In genomic region chr13:28744091-28744536, GRCh38 we compare ENCODE assay signal across 12 cellular contexts. TPM values are rescaled to one million over a fixed set of nuclear protein-coding genes. Genes with fewer than 3 reads are reported as not detected.
DNase-seq lines count a peak whose midpoint lies in the region; ATAC-seq, FAIRE-seq and TF ChIP-seq lines count a peak whose summit lies in the region.
"Had no signal": no experiment of that assay in that cellular context is flagged by ENCODE, and none has a peak within 500 bp of the region (broad histone marks: within the 10 kb centered on the region; RNA-seq: fewer than 3 reads in every experiment).

No MANE protein-coding gene starts in this region.

- H3K4ac ChIP-seq in IMR-90 (ENCODE audit: low read depth, low read length): no peak overlapping the region

- in situ Hi-C loops in IMR-90 (cut with MboI; ENCODE audit: low sequenced_read_pairs): no loop called here

- H3K27me3 ChIP-seq in IMR-90 (ENCODE audit: control insufficient read depth, insufficient read depth, low read length) (no peaks in the 10 kb centered on the region), bronchial epithelial cell (ENCODE audit: control insufficient read depth, insufficient read depth, low read length) (no peaks in the 10 kb centered on the region), Caco-2 (replicated peaks; ENCODE audit: control insufficient read depth, insufficient read depth, low read length) (no peaks in the 10 kb centered on the region)

- H2BK5ac ChIP-seq in IMR-90 (ENCODE audit: low read depth, low read length, poor library complexity, severe bottlenecking): peak overlapping the region; percentile 17

- POLR2A ChIA-PET in IMR-90 (lab: Charles Lee; ENCODE audit: unreplicated experiment): no interaction called here
- POLR2A ChIA-PET in Caco-2 (lab: Charles Lee): no interaction called here
- POLR2A ChIA-PET in naive thymus-derived CD8-positive, alpha-beta T cell (lab: Charles Lee): no interaction called here

- no TSS peak for BruUV-seq in IMR-90 (replicated peaks; lab: Mats Ljungman, UMichigan)
- BruUV-seq in Caco-2 (replicated peaks; lab: Mats Ljungman, UMichigan): no TSS peak

- H3K9ac ChIP-seq in IMR-90 (ENCODE audit: low read depth, low read length): no peak overlapping the region

- H3K36me3 ChIP-seq in IMR-90 (ENCODE audit: control insufficient read depth, insufficient read depth, low read length) (no peaks in the 10 kb centered on the region), bronchial epithelial cell (ENCODE audit: control insufficient read depth, insufficient read depth, low read length) (no peaks in the 10 kb centered on the region), Caco-2 (ENCODE audit: control insufficient read depth, insufficient read depth, low read length) (no peaks in the 10 kb centered on the region)

- no peak overlapping the region for H3K4me3 Mint-ChIP-seq in Caco-2 (ENCODE audit: unreplicated experiment)
- no peak overlapping the region for H3K4me3 Mint-ChIP-seq in naive thymus-derived CD8-positive, alpha-beta T cell
- H3K4me3 Mint-ChIP-seq: neural crest cell had no signal

- intact Hi-C loops in IMR-90 (cut with micrococcal nuclease): no loop called here
- intact Hi-C loops in Caco-2 (cut with micrococcal nuclease; ENCODE audit: unreplicated experiment): no loop called here

- H4K91ac ChIP-seq in IMR-90 (ENCODE audit: insufficient read depth, low read depth, low read length): no peak overlapping the region

- H2AFZ ChIP-seq in IMR-90 (replicated peaks; ENCODE audit: low read length, poor library complexity): no peak overlapping the region

- H3K79me1 ChIP-seq in IMR-90 (ENCODE audit: low read depth in 1 of 2, low read length in 2 of 2): no peaks in the 10 kb centered on the region

- no peaks in the 10 kb centered on the region for H3K36me3 Mint-ChIP-seq in Caco-2 (ENCODE audit: insufficient read depth, unreplicated experiment)
- no peaks in the 10 kb centered on the region for H3K36me3 Mint-ChIP-seq in naive thymus-derived CD8-positive, alpha-beta T cell

- no peaks in the 10 kb centered on the region for H4K20me1 ChIP-seq in IMR-90 (ENCODE audit: insufficient read depth, low read length)

- no peaks in the 10 kb centered on the region for H3K9me3 ChIP-seq in IMR-90 (ENCODE audit: control insufficient read depth, insufficient read depth, low read length)
- H3K9me3 ChIP-seq in Caco-2: no peaks in the 10 kb centered on the region

- H2AK5ac ChIP-seq in IMR-90 (ENCODE audit: low read depth, low read length): no peak overlapping the region

- no peak overlapping the region for H3K23ac ChIP-seq in IMR-90 (ENCODE audit: low read depth, low read length)

- H3K27ac ChIP-seq in IMR-90 (ENCODE audit: insufficient read depth, low read length): no peak overlapping the region

- FAIRE-seq in bronchial epithelial cell (lab: Jason Lieb, UNC): no peak

- H4K5ac ChIP-seq in IMR-90 (ENCODE audit: low read depth, low read length): no peak overlapping the region

- H3K4me3 ChIP-seq in IMR-90 (ENCODE audit: insufficient read depth, low read depth, low read length) (no peak overlapping the region), bronchial epithelial cell (ENCODE audit: low read depth, low read length) (no peak overlapping the region), Caco-2 (ENCODE audit: low read depth, low read length) (no peak overlapping the region)

- H3K27me3 Mint-ChIP-seq in Caco-2 (ENCODE audit: insufficient read depth, unreplicated experiment): no peaks in the 10 kb centered on the region
- H3K27me3 Mint-ChIP-seq in naive thymus-derived CD8-positive, alpha-beta T cell: peaks cover 0 to 7% (median 2%) of the 10 kb centered on the region in 5 donors

- ATAC-seq in IMR-90 (ENCODE audit: low read depth): peak; percentile 74
- no peak for ATAC-seq in naive thymus-derived CD8-positive, alpha-beta T cell

- H3K4me1 Mint-ChIP-seq in Caco-2 (ENCODE audit: low read depth, unreplicated experiment): no peaks in the 10 kb centered on the region
- peaks cover 0 to 1% (median 0%) of the 10 kb centered on the region in 4 donors for H3K4me1 Mint-ChIP-seq in naive thymus-derived CD8-positive, alpha-beta T cell
- H3K4me1 Mint-ChIP-seq: neural crest cell had no signal

- no peak overlapping the region for H3K14ac ChIP-seq in IMR-90 (replicated peaks; ENCODE audit: low read depth, low read length)

- DNase-seq in AG08395 (ENCODE audit: low spot score) (peak; percentile 45), IMR-90 (peak; percentile 80), bronchial epithelial cell (ENCODE audit: low read depth) (peak; percentile 28), iPS-NIHi11 (ENCODE audit: low spot score) (peak; percentile 23), NCI-H82 (lab: John Stamatoyannopoulos, UW) (no peak), Caco-2 (no peak), GM20000 (ENCODE audit: low spot score) (no peak)
- no peak for DNase-seq in naive thymus-derived CD8-positive, alpha-beta T cell
- DNase-seq: activated CD4-positive, alpha-beta T cell treated with anti-CD3 and anti-CD28 coated beads, Interleukin-2, amount 50 U/mL, for 4 hours; NCI-H1092; stimulated activated CD4-positive, alpha-beta T cell treated with anti-CD3 and anti-CD28 coated beads, Interleukin-4, amount 100 ng/mL, for 24 hours had no signal

- TF ChIP-seq RAD21 in IMR-90 (IDR thresholded peaks at IDR 0.05; ENCODE audit: low read length): no peak

- H4K8ac ChIP-seq in IMR-90 (ENCODE audit: low read depth in 2 of 2, low read length in 2 of 2): no peak overlapping the region

- H3K56ac ChIP-seq in IMR-90 (ENCODE audit: extremely low read depth, insufficient read depth, low read length): no peak overlapping the region

- H2AK9ac ChIP-seq in IMR-90 (replicated peaks; ENCODE audit: low read depth, low read length, poor library complexity): no peak overlapping the region

- H2BK20ac ChIP-seq in IMR-90 (ENCODE audit: low read depth, low read length): no peak overlapping the region

- H2BK15ac ChIP-seq in IMR-90 (ENCODE audit: low read depth, low read length): no peak overlapping the region

- peaks cover 3% of the 10 kb centered on the region for H3K9me3 Mint-ChIP-seq in Caco-2 (ENCODE audit: unreplicated experiment)
- peaks cover 0 to 3% (median 0%) of the 10 kb centered on the region in 9 donors for H3K9me3 Mint-ChIP-seq in naive thymus-derived CD8-positive, alpha-beta T cell
- H3K9me3 Mint-ChIP-seq: neural crest cell had no signal

- peak overlapping the region; percentile 61; the same call in 1 of the 2 replicates for H3K18ac ChIP-seq in IMR-90 (ENCODE audit: low read depth, low read length)

- TF ChIP-seq CTCF in IMR-90 (conservative IDR thresholded peaks at IDR 0.05; ENCODE audit: low read depth, low read length) (no peak), bronchial epithelial cell (IDR thresholded peaks at IDR 0.05; ENCODE audit: insufficient read depth, low read length, severe bottlenecking) (no peak), Caco-2 (IDR thresholded peaks at IDR 0.05; ENCODE audit: insufficient read depth in 1 of 2, low read depth in 1 of 2, low read length in 1 of 2, severe bottlenecking in 1 of 2, unreplicated experiment in 1 of 2) (no peak), GM20000 (IDR thresholded peaks at IDR 0.05; ENCODE audit: extremely low read depth, missing control alignments) (no peak)

- no peak overlapping the region for H2BK120ac ChIP-seq in IMR-90 (ENCODE audit: low read depth, low read length)

- CTCF ChIA-PET in IMR-90 (lab: Yijun Ruan, JAX) (interaction anchor here (0.7 kb wide), 1 partner anchor 690 kb away, joined by 3 read pairs; no protein-coding TSS in a partner anchor), Caco-2 (lab: Charles Lee) (no interaction called here)

- no peak overlapping the region for H3K27ac Mint-ChIP-seq in Caco-2 (ENCODE audit: unreplicated experiment)
- H3K27ac Mint-ChIP-seq in naive thymus-derived CD8-positive, alpha-beta T cell: no peak overlapping the region

- WGBS in IMR-90 (ENCODE audit: extremely low coverage in 2 of 2, insufficient read length in 1 of 2), 2 experiments: no CpG with 5 or more reads among the region's 6 CpGs

- dilution Hi-C loops in IMR-90 (cut with HindIII; ENCODE audit: low sequenced_read_pairs, unreplicated experiment): no loop called here

- TF ChIP-seq POLR2A in IMR-90 (IDR thresholded peaks at IDR 0.05; ENCODE audit: low read depth, low read length): no peak

- no peaks in the 10 kb centered on the region for H3K9me1 ChIP-seq in IMR-90 (ENCODE audit: insufficient read depth, low read length)

- peaks cover 3% of the 10 kb centered on the region; the same call in 1 of the 2 replicates for H3K4me1 ChIP-seq in IMR-90 (ENCODE audit: control insufficient read depth, insufficient read depth, low read length)
- H3K4me1 ChIP-seq in Caco-2: no peaks in the 10 kb centered on the region

- peak overlapping the region; percentile 9; the same call in 1 of the 2 replicates for H3K4me2 ChIP-seq in IMR-90 (ENCODE audit: low read depth, low read length)

TF ChIP-seq in IMR-90, 13 proteins besides CTCF, POLR2A, EP300 and RAD21:
- TF ChIP-seq FOS (IDR thresholded peaks at IDR 0.05; ENCODE audit: low read depth, low read length) (peak; percentile 82), BHLHE40 (IDR thresholded peaks at IDR 0.05; ENCODE audit: low read depth, low read length) (peak; percentile 73), SMC3 (IDR thresholded peaks at IDR 0.05; ENCODE audit: low read depth, low read length) (no peak), CEBPB (IDR thresholded peaks at IDR 0.05; ENCODE audit: low read depth, low read length) (peak; percentile 16; the same call in 1 of the 2 replicates)

RNA-seq across cellular contexts. Expression of gene SLC46A3, which starts 25.3 kb away (rescaled TPM):
- total RNA-seq in IMR-90 (2012; rRNA removed): 0.54 and 0.83 TPM in 2 replicates
- 0.86 and 0.89 TPM in 2 replicates for polyA plus RNA-seq in IMR-90 (2012; rRNA removed)
- polyA plus RNA-seq in IMR-90 (2012; cell fraction: cytosol; rRNA removed): 0.41 and 0.77 TPM in 2 replicates
- 0.72 and 3.0 TPM in 2 replicates for polyA plus RNA-seq in IMR-90 (2012; cell fraction: nucleus; rRNA removed; ENCODE audit: low replicate concordance)
- total RNA-seq in bronchial epithelial cell: 0.79 and 1.5 TPM in 2 replicates
- total RNA-seq in Caco-2 (2022): 2.0 and 2.3 TPM in 2 replicates
- total RNA-seq in naive thymus-derived CD8-positive, alpha-beta T cell: 10 to 100 TPM; 21.7 to 22.3 TPM
- polyA plus RNA-seq in naive thymus-derived CD8-positive, alpha-beta T cell: 10 to 100 TPM; 29.6 to 35.9 (median 34.8) TPM

Comparison
In these comparisons a context has a peak if more than half of its experiments do, and no peak if none do; other contexts are left out.
1. DNase-seq: peak in AG08395 (single experiment), IMR-90 (single experiment), bronchial epithelial cell (single experiment) and iPS-NIHi11 (single experiment); none in NCI-H82 (single experiment), Caco-2 (0 of 2), naive thymus-derived CD8-positive, alpha-beta T cell (0 of 10) and GM20000 (single experiment).